Comparison of ENCODE assay signal across 1 cellular context in the genomic region with DNA sequence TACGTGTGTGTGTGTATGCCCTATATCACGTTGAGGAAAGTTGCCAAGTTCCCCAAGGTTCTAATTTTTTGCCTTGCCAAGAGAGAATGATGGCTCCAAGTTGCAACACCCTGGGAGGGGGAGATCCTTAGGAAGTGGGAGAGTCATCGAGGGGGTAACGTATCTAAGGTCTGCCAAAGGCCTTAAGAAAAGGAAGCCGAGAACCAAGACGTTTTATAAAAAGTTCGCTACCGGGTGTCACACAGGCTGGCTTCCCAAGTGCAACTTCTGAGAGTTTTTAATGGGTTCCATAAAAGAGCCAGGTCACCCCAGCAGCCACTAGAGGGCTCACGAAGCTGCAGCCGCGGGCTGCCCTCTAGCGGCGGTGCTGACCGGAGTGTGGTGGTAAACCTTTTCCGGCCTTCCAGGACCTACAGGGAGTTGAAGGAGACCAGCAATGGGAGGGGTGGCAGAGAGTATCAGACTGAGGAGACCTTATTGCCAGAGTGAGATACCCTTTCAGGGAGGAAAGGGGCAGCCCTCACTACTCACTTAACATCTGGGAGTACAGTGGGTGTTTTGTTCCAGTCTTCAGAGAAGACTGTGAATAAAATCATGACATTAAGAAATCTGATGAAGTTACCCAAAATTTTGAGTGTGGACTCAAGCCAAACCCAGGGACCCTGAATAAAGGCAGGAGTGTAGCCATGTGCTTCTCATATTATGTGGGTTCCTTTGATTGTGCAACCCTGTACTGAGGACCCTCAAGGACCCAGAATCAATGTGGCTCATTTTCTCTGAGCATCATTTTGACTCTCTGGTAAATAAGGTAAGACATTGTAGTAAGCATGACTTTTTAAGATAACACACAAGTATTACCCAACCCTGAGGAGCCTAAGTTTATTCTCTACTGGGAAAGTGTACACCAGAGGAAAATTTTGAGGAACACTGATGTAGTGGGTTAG.
TF ChIP-seq lines count a peak whose summit lies in the region.

No MANE protein-coding gene starts in this region.

TF ChIP-seq in K562, 482 proteins besides CTCF, POLR2A, EP300 and RAD21 (continued from another document and continues in another):
- TF ChIP-seq CHAMP1 (IDR thresholded peaks at IDR 0.05) (peak; percentile 89), ETV1 (tag; conservative IDR thresholded peaks at IDR 0.05; ENCODE audit: low read depth) (peak; percentile 90), GTF2A2 (tag; IDR thresholded peaks at IDR 0.05) (peak; percentile 65; the same call in 1 of the 2 replicates), CC2D1A (IDR thresholded peaks at IDR 0.05) (peak; percentile 84), NELFE (IDR thresholded peaks at IDR 0.05; ENCODE audit: insufficient read depth, insufficient read length) (no peak), PHTF2 (CRISPR knock-in tag; IDR thresholded peaks at IDR 0.05) (no peak), ZNF263 (CRISPR knock-in tag; IDR thresholded peaks at IDR 0.05; ENCODE audit: borderline replicate concordance) (peak; percentile 54; the same call in 1 of the 2 replicates), SOX6 (IDR thresholded peaks at IDR 0.05) (peak; percentile 58), KLF6 (CRISPR knock-in tag; IDR thresholded peaks at IDR 0.05; ENCODE audit: borderline replicate concordance) (0 out of 2 replicates have a peak, but pooled peaks have one; percentile 8), CREM (IDR thresholded peaks at IDR 0.05; ENCODE audit: low read depth) (peak; percentile 66), UBTF (IDR thresholded peaks at IDR 0.05; ENCODE audit: borderline replicate concordance in 1 of 2, low read depth in 2 of 2, low read length in 2 of 2) (0 out of 4 replicates have a peak, but pooled peaks of 1 of the 2 experiments have one; percentile 26), FOXJ3 (CRISPR knock-in tag; IDR thresholded peaks at IDR 0.05) (no peak), CHD2 (IDR thresholded peaks at IDR 0.05; ENCODE audit: low read depth, low read length) (no peak), DPF2 (IDR thresholded peaks at IDR 0.05) (peak; percentile 60; the same call in 1 of the 2 replicates), KDM5B (IDR thresholded peaks at IDR 0.05; ENCODE audit: insufficient replicate concordance, low read depth, low read length) (peak; percentile 35), E2F6 (IDR thresholded peaks at IDR 0.05; ENCODE audit: borderline replicate concordance in 1 of 2, extremely low read depth in 1 of 2, insufficient read depth in 1 of 2, insufficient read length in 1 of 2, low read depth in 1 of 2, low read length in 1 of 2, poor library complexity in 1 of 2, severe bottlenecking in 1 of 2) (peak; percentile 18 to 32), NR2C2 (CRISPR knock-in tag; IDR thresholded peaks at IDR 0.05) (no peak), NR2C2 (tag; IDR thresholded peaks at IDR 0.05) (peak; percentile 12; the same call in 1 of the 2 replicates), ELK3 (CRISPR knock-in tag; IDR thresholded peaks at IDR 0.05) (no peak)
- TF ChIP-seq, protein P1, sequence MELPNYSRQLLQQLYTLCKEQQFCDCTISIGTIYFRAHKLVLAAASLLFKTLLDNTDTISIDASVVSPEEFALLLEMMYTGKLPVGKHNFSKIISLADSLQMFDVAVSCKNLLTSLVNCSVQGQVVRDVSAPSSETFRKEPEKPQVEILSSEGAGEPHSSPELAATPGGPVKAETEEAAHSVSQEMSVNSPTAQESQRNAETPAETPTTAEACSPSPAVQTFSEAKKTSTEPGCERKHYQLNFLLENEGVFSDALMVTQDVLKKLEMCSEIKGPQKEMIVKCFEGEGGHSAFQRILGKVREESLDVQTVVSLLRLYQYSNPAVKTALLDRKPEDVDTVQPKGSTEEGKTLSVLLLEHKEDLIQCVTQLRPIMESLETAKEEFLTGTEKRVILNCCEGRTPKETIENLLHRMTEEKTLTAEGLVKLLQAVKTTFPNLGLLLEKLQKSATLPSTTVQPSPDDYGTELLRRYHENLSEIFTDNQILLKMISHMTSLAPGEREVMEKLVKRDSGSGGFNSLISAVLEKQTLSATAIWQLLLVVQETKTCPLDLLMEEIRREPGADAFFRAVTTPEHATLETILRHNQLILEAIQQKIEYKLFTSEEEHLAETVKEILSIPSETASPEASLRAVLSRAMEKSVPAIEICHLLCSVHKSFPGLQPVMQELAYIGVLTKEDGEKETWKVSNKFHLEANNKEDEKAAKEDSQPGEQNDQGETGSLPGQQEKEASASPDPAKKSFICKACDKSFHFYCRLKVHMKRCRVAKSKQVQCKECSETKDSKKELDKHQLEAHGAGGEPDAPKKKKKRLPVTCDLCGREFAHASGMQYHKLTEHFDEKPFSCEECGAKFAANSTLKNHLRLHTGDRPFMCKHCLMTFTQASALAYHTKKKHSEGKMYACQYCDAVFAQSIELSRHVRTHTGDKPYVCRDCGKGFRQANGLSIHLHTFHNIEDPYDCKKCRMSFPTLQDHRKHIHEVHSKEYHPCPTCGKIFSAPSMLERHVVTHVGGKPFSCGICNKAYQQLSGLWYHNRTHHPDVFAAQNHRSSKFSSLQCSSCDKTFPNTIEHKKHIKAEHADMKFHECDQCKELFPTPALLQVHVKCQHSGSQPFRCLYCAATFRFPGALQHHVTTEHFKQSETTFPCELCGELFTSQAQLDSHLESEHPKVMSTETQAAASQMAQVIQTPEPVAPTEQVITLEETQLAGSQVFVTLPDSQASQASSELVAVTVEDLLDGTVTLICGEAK (IDR thresholded peaks at IDR 0.05): peak; percentile 86
- TF ChIP-seq, protein P1 (CRISPR knock-in tag; IDR thresholded peaks at IDR 0.05): no peak
- TF ChIP-seq, protein P2, sequence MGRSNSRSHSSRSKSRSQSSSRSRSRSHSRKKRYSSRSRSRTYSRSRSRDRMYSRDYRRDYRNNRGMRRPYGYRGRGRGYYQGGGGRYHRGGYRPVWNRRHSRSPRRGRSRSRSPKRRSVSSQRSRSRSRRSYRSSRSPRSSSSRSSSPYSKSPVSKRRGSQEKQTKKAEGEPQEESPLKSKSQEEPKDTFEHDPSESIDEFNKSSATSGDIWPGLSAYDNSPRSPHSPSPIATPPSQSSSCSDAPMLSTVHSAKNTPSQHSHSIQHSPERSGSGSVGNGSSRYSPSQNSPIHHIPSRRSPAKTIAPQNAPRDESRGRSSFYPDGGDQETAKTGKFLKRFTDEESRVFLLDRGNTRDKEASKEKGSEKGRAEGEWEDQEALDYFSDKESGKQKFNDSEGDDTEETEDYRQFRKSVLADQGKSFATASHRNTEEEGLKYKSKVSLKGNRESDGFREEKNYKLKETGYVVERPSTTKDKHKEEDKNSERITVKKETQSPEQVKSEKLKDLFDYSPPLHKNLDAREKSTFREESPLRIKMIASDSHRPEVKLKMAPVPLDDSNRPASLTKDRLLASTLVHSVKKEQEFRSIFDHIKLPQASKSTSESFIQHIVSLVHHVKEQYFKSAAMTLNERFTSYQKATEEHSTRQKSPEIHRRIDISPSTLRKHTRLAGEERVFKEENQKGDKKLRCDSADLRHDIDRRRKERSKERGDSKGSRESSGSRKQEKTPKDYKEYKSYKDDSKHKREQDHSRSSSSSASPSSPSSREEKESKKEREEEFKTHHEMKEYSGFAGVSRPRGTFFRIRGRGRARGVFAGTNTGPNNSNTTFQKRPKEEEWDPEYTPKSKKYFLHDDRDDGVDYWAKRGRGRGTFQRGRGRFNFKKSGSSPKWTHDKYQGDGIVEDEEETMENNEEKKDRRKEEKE (IDR thresholded peaks at IDR 0.05; ENCODE audit: borderline replicate concordance in 1 of 2, control insufficient read depth in 1 of 2, low read depth in 2 of 2, low read length in 1 of 2): peak in 1 of 2 experiments; percentile 93; a peak in 2 of 4 replicates
- TF ChIP-seq, protein P3, sequence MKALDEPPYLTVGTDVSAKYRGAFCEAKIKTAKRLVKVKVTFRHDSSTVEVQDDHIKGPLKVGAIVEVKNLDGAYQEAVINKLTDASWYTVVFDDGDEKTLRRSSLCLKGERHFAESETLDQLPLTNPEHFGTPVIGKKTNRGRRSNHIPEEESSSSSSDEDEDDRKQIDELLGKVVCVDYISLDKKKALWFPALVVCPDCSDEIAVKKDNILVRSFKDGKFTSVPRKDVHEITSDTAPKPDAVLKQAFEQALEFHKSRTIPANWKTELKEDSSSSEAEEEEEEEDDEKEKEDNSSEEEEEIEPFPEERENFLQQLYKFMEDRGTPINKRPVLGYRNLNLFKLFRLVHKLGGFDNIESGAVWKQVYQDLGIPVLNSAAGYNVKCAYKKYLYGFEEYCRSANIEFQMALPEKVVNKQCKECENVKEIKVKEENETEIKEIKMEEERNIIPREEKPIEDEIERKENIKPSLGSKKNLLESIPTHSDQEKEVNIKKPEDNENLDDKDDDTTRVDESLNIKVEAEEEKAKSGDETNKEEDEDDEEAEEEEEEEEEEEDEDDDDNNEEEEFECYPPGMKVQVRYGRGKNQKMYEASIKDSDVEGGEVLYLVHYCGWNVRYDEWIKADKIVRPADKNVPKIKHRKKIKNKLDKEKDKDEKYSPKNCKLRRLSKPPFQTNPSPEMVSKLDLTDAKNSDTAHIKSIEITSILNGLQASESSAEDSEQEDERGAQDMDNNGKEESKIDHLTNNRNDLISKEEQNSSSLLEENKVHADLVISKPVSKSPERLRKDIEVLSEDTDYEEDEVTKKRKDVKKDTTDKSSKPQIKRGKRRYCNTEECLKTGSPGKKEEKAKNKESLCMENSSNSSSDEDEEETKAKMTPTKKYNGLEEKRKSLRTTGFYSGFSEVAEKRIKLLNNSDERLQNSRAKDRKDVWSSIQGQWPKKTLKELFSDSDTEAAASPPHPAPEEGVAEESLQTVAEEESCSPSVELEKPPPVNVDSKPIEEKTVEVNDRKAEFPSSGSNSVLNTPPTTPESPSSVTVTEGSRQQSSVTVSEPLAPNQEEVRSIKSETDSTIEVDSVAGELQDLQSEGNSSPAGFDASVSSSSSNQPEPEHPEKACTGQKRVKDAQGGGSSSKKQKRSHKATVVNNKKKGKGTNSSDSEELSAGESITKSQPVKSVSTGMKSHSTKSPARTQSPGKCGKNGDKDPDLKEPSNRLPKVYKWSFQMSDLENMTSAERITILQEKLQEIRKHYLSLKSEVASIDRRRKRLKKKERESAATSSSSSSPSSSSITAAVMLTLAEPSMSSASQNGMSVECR (CRISPR knock-in tag; IDR thresholded peaks at IDR 0.05): no peak
